ENCODE assay signal across 12 cellular contexts in genomic region chr17:57948169-57948554, GRCh38. TPM values are rescaled to one million over a fixed set of nuclear protein-coding genes. Genes with fewer than 3 reads are reported as not detected.
DNase-seq lines count a peak whose midpoint lies in the region; ATAC-seq, FAIRE-seq and TF ChIP-seq lines count a peak whose summit lies in the region.
"Had no signal": no experiment of that assay in that cellular context is flagged by ENCODE, and none has a peak within 500 bp of the region (broad histone marks: within the 10 kb centered on the region; RNA-seq: fewer than 3 reads in every experiment).

No MANE protein-coding gene starts in this region.

- H3K9me3 Mint-ChIP-seq in osteocyte (ENCODE audit: unreplicated experiment) = no peaks in the 10 kb centered on the region
- H3K9me3 Mint-ChIP-seq: stimulated activated naive CD8-positive, alpha-beta T cell treated with anti-CD3 and anti-CD28 coated beads, Interleukin-15, Interleukin-2, amounts not matched to agents 100 ng/mL and 50 ng/mL, for 24 hours had no signal

- no peaks in the 10 kb centered on the region for H3K36me3 Mint-ChIP-seq in osteocyte (ENCODE audit: unreplicated experiment)

- H3K4me1 ChIP-seq in A549 = peaks cover 94% of the 10 kb centered on the region
- peaks cover 0 to 68% (median 11%) of the 10 kb centered on the region in 4 donors for H3K4me1 ChIP-seq in Peyer's patch
- peaks cover 7 to 9% of the 10 kb centered on the region in 2 donors for H3K4me1 ChIP-seq in esophagus (ENCODE audit: control insufficient read depth in 2 of 2, insufficient read depth in 2 of 2, low read length in 1 of 2)

- TF ChIP-seq CTCF in A549 (IDR thresholded peaks at IDR 0.05) = no peak
- TF ChIP-seq CTCF in Peyer's patch (IDR thresholded peaks at IDR 0.05) = no peak
- TF ChIP-seq CTCF in osteocyte (IDR thresholded peaks at IDR 0.05) = no peak

- H3K4me3 ChIP-seq in A549 (peak overlapping the region; percentile 7; the same call in 2 of the 3 replicates), Peyer's patch (no peak overlapping the region), esophagus (ENCODE audit: low read depth in 1 of 2, low read length in 2 of 2) (no peak overlapping the region)

- H3K27me3 ChIP-seq in Peyer's patch (no peaks in the 10 kb centered on the region), esophagus (ENCODE audit: control insufficient read depth in 1 of 2, insufficient read depth in 2 of 2, low read length in 2 of 2) (no peaks in the 10 kb centered on the region)

- H3K4me2 ChIP-seq in A549 = peak overlapping the region; percentile 96

- DNase-seq in A549 (ENCODE audit: low read depth in 1 of 2, low spot score in 1 of 2) (no peak), Peyer's patch (no peak), osteocyte (ENCODE audit: extremely low spot score, unreplicated experiment) (no peak), NCI-H774 (lab: John Stamatoyannopoulos, UW) (no peak), NCI-H2081 (lab: John Stamatoyannopoulos, UW) (no peak), iPS-NIHi7 (ENCODE audit: extremely low spot score) (no peak)
- DNase-seq: activated CD8-positive, alpha-beta memory T cell treated with anti-CD3 and anti-CD28 coated beads for 24 hours; cerebellar nuclear complex; NCI-H1694 treated with DMSO at 0.1 percent for 48 hours had no signal

- no peak for TF ChIP-seq RAD21 in A549 (conservative IDR thresholded peaks at IDR 0.05 in 1 of 2, IDR thresholded peaks at IDR 0.05 in 1 of 2)

- POLR2A ChIA-PET in A549 (lab: Yijun Ruan, JAX) = interaction anchor here (0.9 to 3.0 kb wide), 17 partner anchors 11 to 98 kb away, joined by 3 to 23 read pairs (median 8); partner anchors contain the start of genes MRPS23, SRSF1 and VEZF1

- H3K4me3 Mint-ChIP-seq in osteocyte (ENCODE audit: unreplicated experiment) = peak overlapping the region; percentile 44
- H3K4me3 Mint-ChIP-seq: stimulated activated naive CD8-positive, alpha-beta T cell treated with anti-CD3 and anti-CD28 coated beads, Interleukin-15, Interleukin-2, amounts not matched to agents 100 ng/mL and 50 ng/mL, for 24 hours had no signal

- H3K4me1 Mint-ChIP-seq in osteocyte (ENCODE audit: unreplicated experiment) = peaks cover 85% of the 10 kb centered on the region

- TF ChIP-seq POLR2A in A549 (IDR thresholded peaks at IDR 0.05; ENCODE audit: low read length) = no peak
- TF ChIP-seq POLR2A in Peyer's patch (IDR thresholded peaks at IDR 0.05) = no peak

- no peak for FAIRE-seq in A549 (lab: Jason Lieb, UNC)

- CTCF ChIA-PET in A549 (lab: Yijun Ruan, JAX) = interaction anchor here (0.7 to 26.8 kb wide), 20 partner anchors 2 to 115 kb away, joined by 3 to 386 read pairs (median 16); partner anchors contain the start of genes CUEDC1 and VEZF1

- H3K27ac ChIP-seq in A549 (peak overlapping the region; percentile 93 to 100), Peyer's patch (peak overlapping the region; percentile 0 to 96 (median 66)), esophagus (ENCODE audit: low read depth in 2 of 2, low read length in 1 of 2) (peak overlapping the region; percentile 88 to 94)

- TF ChIP-seq EP300 in A549 (IDR thresholded peaks at IDR 0.05) = no peak

- no peaks in the 10 kb centered on the region for H3K36me3 ChIP-seq in Peyer's patch
- H3K36me3 ChIP-seq in esophagus (ENCODE audit: control insufficient read depth in 2 of 2, insufficient read depth in 2 of 2, low read length in 1 of 2) = no peaks in the 10 kb centered on the region

- ATAC-seq in A549 (peak; percentile 21 to 27), HG03571 (IDR thresholded peaks at IDR 0.05; ENCODE audit: unreplicated experiment) (no peak)

- H3K27ac Mint-ChIP-seq in osteocyte (ENCODE audit: unreplicated experiment) = peak overlapping the region; percentile 89
- H3K27ac Mint-ChIP-seq: stimulated activated naive CD8-positive, alpha-beta T cell treated with anti-CD3 and anti-CD28 coated beads, Interleukin-15, Interleukin-2, amounts not matched to agents 100 ng/mL and 50 ng/mL, for 24 hours had no signal

- WGBS in A549 (ENCODE audit: missing lambda C conversion rate) = 0% methylated on average over 5 of the region's 5 CpGs
- 66 to 68% methylated on average over 5 of the region's 5 CpGs for WGBS in esophagus, 2 donors

- H3K9me3 ChIP-seq in A549 = no peaks in the 10 kb centered on the region
- H3K9me3 ChIP-seq in Peyer's patch = no peaks in the 10 kb centered on the region
- H3K9me3 ChIP-seq in esophagus (ENCODE audit: control insufficient read depth in 2 of 2, insufficient read depth in 1 of 2, low read depth in 1 of 2, low read length in 1 of 2) = no peaks in the 10 kb centered on the region

- no peaks in the 10 kb centered on the region for H3K27me3 Mint-ChIP-seq in osteocyte (ENCODE audit: unreplicated experiment)

TF ChIP-seq in A549, 52 proteins besides CTCF, POLR2A, EP300 and RAD21:
- TF ChIP-seq HOXB13 (CRISPR knock-in tag; IDR thresholded peaks at IDR 0.05; ENCODE audit: low read depth) (peak; percentile 35; the same call in 1 of the 2 replicates), ATOH8 (CRISPR knock-in tag; IDR thresholded peaks at IDR 0.05; ENCODE audit: low read depth) (peak; percentile 35; the same call in 1 of the 2 replicates), CBX2 (IDR thresholded peaks at IDR 0.05; ENCODE audit: borderline replicate concordance, low read depth) (no peak)

RNA-seq across cellular contexts. Expression of gene CUEDC1, which starts 7.0 kb away (rescaled TPM):
- polyA plus RNA-seq in A549 (2011; rRNA removed) (44.3 and 54.8 TPM in 2 replicates), A549 (2017; fragmentation: RNase III; extraction: RNeasy Plus Mini Kit Qiagen cat#74134 plus additional on column Dnase treatment) (70.7 to 103 TPM (median 90.6 TPM) in 3 replicates), esophagus (10 to 100 TPM; 19.9 to 31.1 TPM)
- polyA plus RNA-seq in A549 (2012; cell fraction: cytosol; rRNA removed) = 47.9 and 48.0 TPM in 2 replicates
- polyA plus RNA-seq in A549 (2012; cell fraction: nucleus; rRNA removed) = 222 and 260 TPM in 2 replicates
- polyA minus RNA-seq in A549 (2011; rRNA and poly(A)+ RNA removed) = 20.1 and 41.6 TPM in 2 replicates
- total RNA-seq in Peyer's patch (10 to 100 TPM; 10.2 to 45.4 (median 19.2) TPM), osteocyte (34.7 and 38.4 TPM in 2 replicates)

RNA-seq across cellular contexts. Expression of gene VEZF1, which starts 39.9 kb away (rescaled TPM):
- 57.7 and 63.8 TPM in 2 replicates for polyA plus RNA-seq in A549 (2011; rRNA removed)
- polyA plus RNA-seq in A549 (2012; cell fraction: cytosol; rRNA removed) = 19.9 and 25.2 TPM in 2 replicates
- 12.5 and 13.7 TPM in 2 replicates for polyA plus RNA-seq in A549 (2012; cell fraction: nucleus; rRNA removed)
- polyA plus RNA-seq in A549 (2017; fragmentation: RNase III; extraction: RNeasy Plus Mini Kit Qiagen cat#74134 plus additional on column Dnase treatment) = 48.1 to 55.5 TPM (median 50.3 TPM) in 3 replicates
- polyA minus RNA-seq in A549 (2011; rRNA and poly(A)+ RNA removed) = 83.1 and 90.7 TPM in 2 replicates
- total RNA-seq in Peyer's patch = 10 to 100 TPM; 29.7 to 49.3 (median 39.5) TPM
- 10 to 100 TPM in 1 of 2 donors, 1 to 10 TPM in 1; 8.8 to 10.6 TPM for polyA plus RNA-seq in esophagus
- 50.6 and 50.8 TPM in 2 replicates for total RNA-seq in osteocyte

RNA-seq across cellular contexts. Expression of gene SRSF1, which starts 58.9 kb away (rescaled TPM):
- polyA plus RNA-seq in A549 (2011; rRNA removed) (332 and 490 TPM in 2 replicates), A549 (2017; fragmentation: RNase III; extraction: RNeasy Plus Mini Kit Qiagen cat#74134 plus additional on column Dnase treatment) (364 to 399 TPM (median 368 TPM) in 3 replicates), esophagus (10 to 100 TPM; 80.7 to 91.7 TPM)
- polyA plus RNA-seq in A549 (2012; cell fraction: cytosol; rRNA removed) = 272 and 316 TPM in 2 replicates
- 597 and 706 TPM in 2 replicates for polyA plus RNA-seq in A549 (2012; cell fraction: nucleus; rRNA removed)
- 330 and 342 TPM in 2 replicates for polyA minus RNA-seq in A549 (2011; rRNA and poly(A)+ RNA removed)
- total RNA-seq in Peyer's patch (100 to 1,000 TPM; 121 to 336 (median 155) TPM), osteocyte (158 and 161 TPM in 2 replicates)
